ENCODE assay signal across 19 cellular contexts in the genomic region with DNA sequence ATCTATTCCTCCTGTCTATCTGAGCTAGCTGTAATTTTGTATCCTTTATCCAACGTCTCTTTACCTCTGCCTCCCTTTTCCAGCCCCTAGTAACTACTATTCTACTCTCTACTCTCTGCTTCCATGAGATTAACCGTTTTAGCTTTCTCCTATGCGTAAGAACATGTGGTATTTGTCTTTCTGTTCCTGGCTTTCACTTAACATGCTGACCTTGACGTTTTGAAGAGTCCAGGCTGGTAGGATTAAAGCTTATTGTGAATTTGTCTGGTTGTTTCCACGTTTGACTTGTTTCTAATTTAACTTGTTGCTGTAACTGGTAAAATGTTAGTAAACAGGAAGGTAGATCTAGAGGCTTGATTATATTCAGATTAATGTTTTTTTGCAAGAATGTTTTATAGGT.
"Had no signal": no experiment of that assay in that cellular context is flagged by ENCODE, and none has a peak within 500 bp of the region (broad histone marks: within the 10 kb centered on the region; RNA-seq: fewer than 3 reads in every experiment).

No MANE protein-coding gene starts in this region.

- H3K36me3 ChIP-seq: gastrocnemius medialis, heart right ventricle, left ventricle myocardium inferior, prostate gland, upper lobe of left lung had no signal

- FAIRE-seq: keratinocyte had no signal

- H3K27me3 ChIP-seq: body of pancreas, gastrocnemius medialis, heart right ventricle, upper lobe of left lung had no signal

- ATAC-seq: activated CD4-positive, alpha-beta T cell treated with anti-CD3 and anti-CD28 coated beads for 36 hours; body of pancreas; gastrocnemius medialis; heart right ventricle; sciatic nerve; stimulated activated naive CD8-positive, alpha-beta T cell treated with anti-CD3 and anti-CD28 coated beads, Interleukin-15, amount 100 ng/mL, for 72 hours had no signal

- H3K4me3 ChIP-seq: body of pancreas, coronary artery, gastrocnemius medialis, heart right ventricle, left ventricle myocardium inferior, prostate gland, upper lobe of left lung had no signal

- DNase-seq: activated CD4-positive, alpha-beta memory T cell treated with anti-CD3 and anti-CD28 coated beads, Interleukin-2, amount 10 ng/mL, durations not matched to agents 7 days and 5 days; activated CD4-positive, alpha-beta T cell treated with anti-CD3 and anti-CD28 coated beads for 36 hours; activated effector memory CD4-positive, alpha-beta T cell treated with Interleukin-2 at 50 U/mL for 16 hours; activated T-cell treated with anti-CD3 and anti-CD28 coated beads, Interleukin-2, amount 50 U/mL, for 24 hours; amniotic stem cell; body of pancreas; central memory CD4-positive, alpha-beta T cell; effector CD4-positive, alpha-beta T cell; gastrocnemius medialis; heart right ventricle; left ventricle myocardium inferior; stimulated activated CD4-positive, alpha-beta T cell treated with anti-CD3 and anti-CD28 coated beads, Interleukin-1b, Interleukin-23, amount 100 ng/mL, for 48 hours; stimulated activated naive CD8-positive, alpha-beta T cell treated with anti-CD3 and anti-CD28 coated beads, Interleukin-15, amount 100 ng/mL, for 72 hours; T-helper 2 cell; upper lobe of left lung had no signal

- H3K4me1 ChIP-seq: body of pancreas, gastrocnemius medialis, heart right ventricle, left ventricle myocardium inferior, prostate gland, upper lobe of left lung had no signal

- H3K27ac ChIP-seq: body of pancreas, coronary artery, gastrocnemius medialis, heart right ventricle, left ventricle myocardium inferior, prostate gland, upper lobe of left lung had no signal

- H3K9me3 ChIP-seq: body of pancreas, gastrocnemius medialis, heart right ventricle, left ventricle myocardium inferior, prostate gland, upper lobe of left lung had no signal
